ENCODE assay signal across 8 cellular contexts in the genomic region with DNA sequence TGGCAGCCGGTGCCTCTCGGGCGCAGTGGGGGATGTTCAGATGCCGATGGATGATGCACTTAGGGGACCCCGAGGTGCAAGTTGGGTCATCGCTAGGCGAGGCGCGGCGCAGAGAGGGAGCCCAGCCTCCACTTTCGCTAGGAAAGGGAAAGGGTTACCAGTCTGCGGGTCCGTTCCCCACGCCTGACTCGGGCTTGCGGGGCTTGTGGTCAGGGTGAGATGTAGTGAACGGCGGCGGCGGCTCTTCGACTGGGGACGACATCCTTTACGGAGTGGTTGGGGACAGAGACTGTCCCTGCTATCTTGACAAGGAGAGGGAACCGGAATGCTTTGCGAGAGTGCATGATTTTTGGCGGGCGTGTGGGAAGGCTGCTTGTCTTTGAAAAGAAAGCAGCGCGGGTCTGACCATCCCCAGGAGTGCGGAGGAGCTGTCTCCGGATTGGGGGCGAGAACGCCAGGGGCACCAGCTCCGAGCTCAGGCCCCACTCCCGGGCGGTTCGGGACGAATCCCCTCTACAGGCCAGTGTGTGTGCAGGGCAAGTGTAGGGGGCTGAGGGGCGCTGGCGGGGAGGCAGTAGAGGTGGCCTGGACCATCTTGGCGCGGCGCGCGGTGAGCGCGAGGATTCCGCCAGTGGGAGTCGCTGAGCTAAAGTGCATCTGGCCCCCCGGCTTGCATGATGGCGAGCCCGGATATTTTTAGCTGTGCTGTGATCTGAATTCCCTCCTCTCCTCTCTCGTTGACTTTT. TPM values are rescaled to one million over a fixed set of nuclear protein-coding genes. Genes with fewer than 3 reads are reported as not detected.
DNase-seq lines count a peak whose midpoint lies in the region; ATAC-seq and TF ChIP-seq lines count a peak whose summit lies in the region.

No MANE protein-coding gene starts in this region.

- WGBS in HUES64, result under 1% methylated on average over 53 of the region's 53 CpGs
- WGBS in mesodermal cell (ENCODE audit: insufficient coverage in 2 of 2), 2 experiments, result 0 to 1% methylated on average over 42 to 43 of the region's 53 CpGs

- no peak for ATAC-seq in HG03280 (IDR thresholded peaks at IDR 0.05; ENCODE audit: unreplicated experiment)

- H3K4me1 ChIP-seq in HUES64 (ENCODE audit: insufficient read depth, low read length) (peaks cover 51% of the 10 kb centered on the region), mesodermal cell (ENCODE audit: control insufficient read depth, insufficient read depth, low read length, poor library complexity, severe bottlenecking) (peaks cover 17% of the 10 kb centered on the region)

- H3K27ac ChIP-seq in 22Rv1 (no peak overlapping the region), HUES64 (ENCODE audit: low read depth, low read length) (no peak overlapping the region), mesodermal cell (ENCODE audit: low read depth, low read length, severe bottlenecking) (no peak overlapping the region)

- H3K27me3 ChIP-seq in HUES64 (ENCODE audit: insufficient read depth, low read length), result peaks cover 75% of the 10 kb centered on the region

- peak overlapping the region; percentile 74 for H3K4me3 ChIP-seq in HUES64 (ENCODE audit: low read length)
- peak overlapping the region; percentile 8 for H3K4me3 ChIP-seq in choroid plexus epithelial cell (ENCODE audit: low read depth, low read length)
- peak overlapping the region; percentile 61 for H3K4me3 ChIP-seq in mesodermal cell (ENCODE audit: extremely low read depth, insufficient read depth, low read length, poor library complexity, severe bottlenecking)

- TF ChIP-seq CTCF in 22Rv1 (IDR thresholded peaks at IDR 0.05), result peak; percentile 29
- peak; percentile 14 for TF ChIP-seq CTCF in choroid plexus epithelial cell (conservative IDR thresholded peaks at IDR 0.05; ENCODE audit: low read depth, low read length)

- H3K9me3 ChIP-seq in HUES64 (ENCODE audit: insufficient read depth, low read depth, low read length) (peaks cover 2% of the 10 kb centered on the region; the same call in 1 of the 2 replicates), mesodermal cell (ENCODE audit: control insufficient read depth, low read length) (no peaks in the 10 kb centered on the region)

- H3K36me3 ChIP-seq in HUES64 (ENCODE audit: insufficient read depth, low read length), result no peaks in the 10 kb centered on the region
- H3K36me3 ChIP-seq in mesodermal cell (ENCODE audit: control insufficient read depth, insufficient read depth, low read length), result no peaks in the 10 kb centered on the region

- DNase-seq in choroid plexus epithelial cell (ENCODE audit: low read depth) (no peak), T-helper 1 cell (no peak), middle frontal gyrus (ENCODE audit: extremely low spot score, low spot score) (no peak)
- no peak for DNase-seq in effector CD4-positive, alpha-beta T cell

- peak overlapping the region; percentile 51; the same call in 1 of the 2 replicates for H3K9ac ChIP-seq in HUES64 (ENCODE audit: low read depth, low read length)

RNA-seq across cellular contexts. Expression of a gene that starts 1.1 kb away (rescaled TPM):
- polyA plus RNA-seq in HUES64 (2013, experiment 1 of 2), result 5.3 TPM
- 8.2 TPM for polyA plus RNA-seq in HUES64 (2013, experiment 2 of 2)
- 3.4 TPM for polyA plus RNA-seq in mesodermal cell (2013, experiment 1 of 2)
- polyA plus RNA-seq in mesodermal cell (2013, experiment 2 of 2), result 2.8 TPM

Comparison
In these comparisons a context has a peak if more than half of its experiments do, and no peak if none do; other contexts are left out.
1. H3K4me3 ChIP-seq: peak in every context shown above with its lines; median percentile 74 in HUES64; 61 in mesodermal cell; 8 in choroid plexus epithelial cell.